ENCODE assay signal across 18 cellular contexts in genomic region chr3:117285721-117286120, GRCh38.
"Had no signal": no experiment of that assay in that cellular context is flagged by ENCODE, and none has a peak within 500 bp of the region (broad histone marks: within the 10 kb centered on the region; RNA-seq: fewer than 3 reads in every experiment).

No MANE protein-coding gene starts in this region.

- H3K36me3 ChIP-seq: ascending aorta, breast epithelium, esophagus squamous epithelium, neural progenitor cell had no signal

- H3K27ac ChIP-seq: ascending aorta, breast epithelium, esophagus squamous epithelium, neural progenitor cell, psoas muscle had no signal

- DNase-seq: activated CD4-positive, alpha-beta T cell treated with anti-CD3 and anti-CD28 coated beads, Interleukin-2, amount 10 ng/mL, durations not matched to agents 7 days and 5 days; activated CD8-positive, alpha-beta T cell treated with anti-CD3 and anti-CD28 coated beads, Interleukin-2, amount 10 ng/mL, durations not matched to agents 7 days and 5 days; activated naive CD4-positive, alpha-beta T cell treated with anti-CD3 and anti-CD28 coated beads, Interleukin-2, amount 10 ng/mL, durations not matched to agents 7 days and 5 days; activated naive CD8-positive, alpha-beta T cell treated with anti-CD3 and anti-CD28 coated beads, Interleukin-2, amount 50 U/mL, for 24 hours; activated T-cell treated with anti-CD3 and anti-CD28 coated beads, Interleukin-2, amount 50 U/mL, for 24 hours; effector CD8-positive, alpha-beta T cell; esophagus squamous epithelium; mesenchymal stem cell; naive thymus-derived CD4-positive, alpha-beta T cell; psoas muscle; right cardiac atrium; stimulated activated CD4-positive, alpha-beta T cell treated with anti-CD3 and anti-CD28 coated beads, Interleukin-2, amount 100 ng/mL, for 48 hours; stimulated activated naive CD8-positive, alpha-beta T cell treated with anti-CD3 and anti-CD28 coated beads, Interleukin-15, amount 100 ng/mL, for 72 hours; T1000 had no signal

- H3K9me3 ChIP-seq: ascending aorta, breast epithelium, esophagus squamous epithelium, psoas muscle had no signal

- ATAC-seq: activated CD4-positive, CD25-positive, alpha-beta regulatory T cell treated with anti-CD3 and anti-CD28 coated beads, Interleukin-2, amount 50 U/mL, for 24 hours; activated CD8-positive, alpha-beta T cell treated with anti-CD3 and anti-CD28 coated beads, Interleukin-2, amount 10 ng/mL, durations not matched to agents 7 days and 5 days; activated naive CD8-positive, alpha-beta T cell treated with anti-CD3 and anti-CD28 coated beads, Interleukin-2, amount 50 U/mL, for 24 hours; naive thymus-derived CD4-positive, alpha-beta T cell; psoas muscle; right cardiac atrium; stimulated activated naive CD8-positive, alpha-beta T cell treated with anti-CD3 and anti-CD28 coated beads, Interleukin-15, amount 100 ng/mL, for 72 hours had no signal

- H3K4me1 ChIP-seq: ascending aorta, breast epithelium, esophagus squamous epithelium, neural progenitor cell, psoas muscle had no signal

- H3K4me3 ChIP-seq: ascending aorta, breast epithelium, esophagus squamous epithelium, neural progenitor cell, psoas muscle had no signal

- H3K27me3 ChIP-seq: ascending aorta, breast epithelium, esophagus squamous epithelium, neural progenitor cell had no signal
